ENCODE assay signal across 19 cellular contexts in the genomic region with DNA sequence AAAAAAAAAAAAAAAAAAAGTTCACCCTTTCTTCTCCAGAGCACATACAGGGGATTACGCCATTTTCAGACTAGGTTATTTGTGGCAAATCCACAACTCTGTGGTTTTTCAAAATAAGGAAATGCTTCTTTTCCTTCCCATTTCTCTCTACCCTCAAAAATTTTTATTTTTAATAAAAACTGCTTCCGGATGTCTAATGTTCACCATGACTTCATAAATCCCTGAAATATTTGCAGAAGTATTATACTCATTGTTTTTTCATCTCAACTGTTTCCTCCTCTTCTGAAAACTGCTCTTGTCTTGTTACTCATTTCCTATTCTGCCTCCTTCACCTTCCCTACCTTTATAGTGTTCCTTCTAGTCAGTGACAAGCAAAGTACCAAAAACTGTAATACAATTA.
"Had no signal": no experiment of that assay in that cellular context is flagged by ENCODE, and none has a peak within 500 bp of the region (broad histone marks: within the 10 kb centered on the region; RNA-seq: fewer than 3 reads in every experiment).

No MANE protein-coding gene starts in this region.

- H3K4me1 Mint-ChIP-seq: nephron had no signal

- H3K4me1 ChIP-seq: suprapubic skin had no signal

- H3K27ac ChIP-seq: suprapubic skin had no signal

- H3K27ac Mint-ChIP-seq: activated CD4-positive, alpha-beta T cell treated with anti-CD3 and anti-CD28 coated beads for 36 hours; activated CD8-positive, alpha-beta T cell treated with anti-CD3 and anti-CD28 coated beads, Interleukin-2, amount 10 ng/mL, durations not matched to agents 7 days and 5 days; activated naive CD8-positive, alpha-beta T cell; nephron; T-helper 17 cell had no signal

- H3K27me3 Mint-ChIP-seq: activated CD4-positive, alpha-beta T cell treated with anti-CD3 and anti-CD28 coated beads for 36 hours; activated naive CD8-positive, alpha-beta T cell; T-helper 17 cell had no signal

- ATAC-seq: activated CD4-positive, alpha-beta T cell treated with anti-CD3 and anti-CD28 coated beads for 36 hours; activated CD8-positive, alpha-beta T cell treated with anti-CD3 and anti-CD28 coated beads, Interleukin-2, amount 10 ng/mL, durations not matched to agents 7 days and 5 days; left ventricle myocardium superior; right cardiac atrium; T-helper 17 cell had no signal

- DNase-seq: activated CD4-positive, alpha-beta T cell treated with anti-CD3 and anti-CD28 coated beads for 36 hours; activated CD8-positive, alpha-beta memory T cell treated with anti-CD3 and anti-CD28 coated beads, Interleukin-2, amount 50 U/mL, for 4 hours; activated CD8-positive, alpha-beta T cell treated with anti-CD3 and anti-CD28 coated beads, Interleukin-2, amount 10 ng/mL, durations not matched to agents 7 days and 5 days; activated gamma-delta T cell treated with Interleukin-2 at 50 U/mL for 16 hours; amniotic stem cell; effector CD4-positive, alpha-beta T cell; foreskin fibroblast; glutamatergic neuron; left ventricle myocardium superior; occipital lobe; small intestine; stimulated activated CD4-positive, alpha-beta T cell treated with anti-CD3 and anti-CD28 coated beads, Interleukin-4, amount 100 ng/mL, for 24 hours; stimulated activated naive CD4-positive, alpha-beta T cell treated with Interleukin-2 at 50 U/mL for 16 hours; T-helper 17 cell; trophoblast cell had no signal

- H3K4me3 ChIP-seq: suprapubic skin had no signal

- H3K4me3 Mint-ChIP-seq: activated CD4-positive, alpha-beta T cell treated with anti-CD3 and anti-CD28 coated beads for 36 hours; activated CD8-positive, alpha-beta T cell treated with anti-CD3 and anti-CD28 coated beads, Interleukin-2, amount 10 ng/mL, durations not matched to agents 7 days and 5 days; activated naive CD8-positive, alpha-beta T cell; nephron; T-helper 17 cell had no signal

- H3K27me3 ChIP-seq: suprapubic skin had no signal

- H3K9me3 ChIP-seq: suprapubic skin had no signal
